8 cellular contexts compared by ENCODE assay signal in genomic region chrX:72121381-72121780, GRCh38. TPM values are rescaled to one million over a fixed set of nuclear protein-coding genes. Genes with fewer than 3 reads are reported as not detected.
A peak's percentile ranks its signal among the peaks of the same experiment; 100 is the strongest.
DNase-seq lines count a peak whose midpoint lies in the region; ATAC-seq and TF ChIP-seq lines count a peak whose summit lies in the region.

No MANE protein-coding gene starts in this region.

- H4K91ac ChIP-seq in H9 (ENCODE audit: insufficient read length, low read depth, low read length): no peak overlapping the region

- H3K4me2 ChIP-seq in H9 (ENCODE audit: insufficient read depth, insufficient read length, low read length): no peak overlapping the region

- H3K27ac ChIP-seq in ACC112 (ENCODE audit: low read depth, low read length) (no peak overlapping the region), H9 (ENCODE audit: insufficient read length, low read depth, low read length) (no peak overlapping the region)

- no peak overlapping the region for H3K18ac ChIP-seq in H9 (ENCODE audit: insufficient read length, low read depth, low read length)

- H2AK5ac ChIP-seq in H9 (ENCODE audit: insufficient read length, low read length): no peak overlapping the region

- no peaks in the 10 kb centered on the region for H3K36me3 Mint-ChIP-seq in MCF 10A (ENCODE audit: insufficient read depth, unreplicated experiment)
- peaks cover 0 to 5% (median 0%) of the 10 kb centered on the region in 3 experiments; a peak in 3 of 7 replicates for H3K36me3 Mint-ChIP-seq in H9 (ENCODE audit: insufficient read depth in 1 of 3, low read depth in 3 of 3)

- no peak overlapping the region for H2AFZ ChIP-seq in ACC112 (ENCODE audit: low read length, unreplicated experiment)
- H2AFZ ChIP-seq in H9 (ENCODE audit: low read length): no peak overlapping the region

- no peak overlapping the region for H3K9ac ChIP-seq in H9 (ENCODE audit: extremely low read depth, insufficient read length, low read length)

- no peak overlapping the region for H2BK120ac ChIP-seq in H9 (ENCODE audit: low read depth, low read length, poor library complexity, severe bottlenecking)

- no peak overlapping the region for H2BK12ac ChIP-seq in H9 (ENCODE audit: insufficient read length, low read depth, low read length)

- H3K23ac ChIP-seq in H9 (ENCODE audit: insufficient read length, low read depth, low read length): no peak overlapping the region

- CTCF ChIA-PET in MCF 10A (lab: Yijun Ruan, JAX): interaction anchor here (0.7 to 1.5 kb wide), 3 partner anchors 103 to 123 kb away, joined by 3 to 5 read pairs (median 4); no protein-coding TSS in a partner anchor

- no peak overlapping the region for H3K4me3 Mint-ChIP-seq in MCF 10A (ENCODE audit: unreplicated experiment)
- H3K4me3 Mint-ChIP-seq in H9: no peak overlapping the region

- BruUV-seq in MCF 10A (replicated peaks; lab: Mats Ljungman, UMichigan): no TSS peak

- H4K8ac ChIP-seq in H9 (replicated peaks; ENCODE audit: insufficient read length, low read depth, low read length): no peak overlapping the region

- WGBS in lower leg skin, 2 donors: 15 to 22% methylated on average over 3 of the region's 3 CpGs
- no CpG with 5 or more reads among the region's 3 CpGs for WGBS in H9 (ENCODE audit: extremely low coverage, insufficient read length, low lambda C conversion rate)

- H4K20me1 ChIP-seq in H9 (ENCODE audit: control insufficient read depth, insufficient read depth, insufficient read length): no peaks in the 10 kb centered on the region

- H3K9me3 Mint-ChIP-seq in MCF 10A (ENCODE audit: unreplicated experiment) (no peaks in the 10 kb centered on the region), H9 (peaks cover 63 to 64% of the 10 kb centered on the region in 2 experiments)

- no peak overlapping the region for H3K27ac Mint-ChIP-seq in MCF 10A (ENCODE audit: low read depth, unreplicated experiment)
- H3K27ac Mint-ChIP-seq in H9: no peak overlapping the region

- H3K23me2 ChIP-seq in H9 (ENCODE audit: insufficient read length, low read depth, low read length, poor library complexity, severe bottlenecking): no peaks in the 10 kb centered on the region

- no peak overlapping the region for H4K5ac ChIP-seq in H9 (ENCODE audit: insufficient read length, low read depth, low read length)

- H3K27me3 ChIP-seq in ACC112 (ENCODE audit: insufficient read depth, low read length): no peaks in the 10 kb centered on the region
- H3K27me3 ChIP-seq in H9 (ENCODE audit: insufficient read depth, low read length): no peaks in the 10 kb centered on the region

- H3K79me1 ChIP-seq in H9 (ENCODE audit: insufficient read depth, low read depth, low read length, poor library complexity, severe bottlenecking): no peaks in the 10 kb centered on the region

- no peak overlapping the region for H3T11ph ChIP-seq in H9 (ENCODE audit: low read length)

- H3K27me3 Mint-ChIP-seq in MCF 10A (ENCODE audit: insufficient read depth, unreplicated experiment): peaks cover 73% of the 10 kb centered on the region
- no peaks in the 10 kb centered on the region for H3K27me3 Mint-ChIP-seq in H9 (ENCODE audit: low read depth)

- TF ChIP-seq CTCF in MCF 10A (IDR thresholded peaks at IDR 0.05; ENCODE audit: unreplicated experiment) (no peak), lower leg skin (IDR thresholded peaks at IDR 0.05) (no peak), H9 (conservative IDR thresholded peaks at IDR 0.05) (no peak)

- peak overlapping the region; percentile 31; the same call in 1 of the 2 replicates for H3K4me3 ChIP-seq in ACC112 (ENCODE audit: low read depth, low read length)
- H3K4me3 ChIP-seq in lower leg skin (ENCODE audit: low read depth, poor library complexity, severe bottlenecking): no peak overlapping the region

- no peak overlapping the region for H2BK5ac ChIP-seq in H9 (ENCODE audit: insufficient read length, low read length)

- H2BK20ac ChIP-seq in H9 (ENCODE audit: low read depth, low read length, poor library complexity, severe bottlenecking): no peak overlapping the region

- H2BK15ac ChIP-seq in H9 (ENCODE audit: low read depth, low read length): no peak overlapping the region

- DNase-seq in NOMO-1 (lab: John Stamatoyannopoulos, UW; ENCODE audit: unreplicated experiment in 2 of 2) (peak; percentile 38 to 55), MCF 10A (ENCODE audit: unreplicated experiment) (peak; percentile 74), lower leg skin (ENCODE audit: low spot score in 2 of 2) (peak; percentile 70 to 92), ureter (ENCODE audit: low spot score) (peak; percentile 67), H9 (no peak)

- H3K4me1 ChIP-seq in ACC112 (ENCODE audit: control insufficient read depth, insufficient read depth, low read length, unreplicated experiment) (peaks cover 41% of the 10 kb centered on the region), H9 (ENCODE audit: insufficient read depth, low read length) (peaks cover 4% of the 10 kb centered on the region; the same call in 1 of the 2 replicates)

- peaks cover 34% of the 10 kb centered on the region for H3K9me3 ChIP-seq in H9 (ENCODE audit: control insufficient read depth, low read depth, low read length)

- POLR2A ChIA-PET in MCF 10A (lab: Yijun Ruan, JAX): no interaction called here

- intact Hi-C loops in MCF 10A (cut with micrococcal nuclease): no loop called here
- intact Hi-C loops in lower leg skin (cut with DNase I; ENCODE audit: low total_unique reads): loop anchor here (10.0 kb wide), 1 partner anchor 97 kb away; no protein-coding TSS in a partner anchor

- peaks cover 5% of the 10 kb centered on the region for H3K4me1 Mint-ChIP-seq in MCF 10A (ENCODE audit: insufficient read depth, unreplicated experiment)
- peaks cover 22 to 23% of the 10 kb centered on the region in 2 experiments for H3K4me1 Mint-ChIP-seq in H9

- no peak overlapping the region for H3K14ac ChIP-seq in H9 (ENCODE audit: insufficient read depth, low read length)

- peak; percentile 49 for ATAC-seq in GM18907 (IDR thresholded peaks at IDR 0.05; ENCODE audit: unreplicated experiment)
- no peak for ATAC-seq in HG03378 (IDR thresholded peaks at IDR 0.05; ENCODE audit: unreplicated experiment)

- no peak for TF ChIP-seq POLR2A in lower leg skin (IDR thresholded peaks at IDR 0.05)

- H3K56ac ChIP-seq in H9 (ENCODE audit: insufficient read length, low read depth, low read length): no peak overlapping the region

- H3K79me2 ChIP-seq in ACC112 (ENCODE audit: control insufficient read depth, insufficient read depth, low read length, unreplicated experiment): no peaks in the 10 kb centered on the region
- H3K79me2 ChIP-seq in H9 (ENCODE audit: insufficient read depth, low read length): no peaks in the 10 kb centered on the region

- no peak overlapping the region for H3K4ac ChIP-seq in H9 (ENCODE audit: low read depth, low read length)

- H3K36me3 ChIP-seq in ACC112 (ENCODE audit: insufficient read depth, low read length): no peaks in the 10 kb centered on the region

RNA-seq across cellular contexts. Expression of gene RTL5, which starts 10.3 kb away (rescaled TPM):
- not detected in 2 replicates for total RNA-seq in MCF 10A (2022)
- total RNA-seq in lower leg skin: 1 to 10 TPM in 2 of 4 donors, under 1 TPM in 2; 0.46 to 1.9 (median 1.2) TPM
- total RNA-seq in ureter: 9.8 TPM
- 1.1 and 1.2 TPM in 2 replicates for total RNA-seq in H9 (2021)
